ENCODE assay signal across 1 cellular context in genomic region chr3:141231101-141231922, GRCh38.
TF ChIP-seq lines count a peak whose summit lies in the region.

Gene PXYLP1, plus strand, starts transcription at chr3:141231825. Its CDS starts 28,351 bp downstream, at chr3:141260176.

TF ChIP-seq in K562, 482 proteins besides CTCF, POLR2A, EP300 and RAD21 (continued from another document and continues in another):
- peak; percentile 45 to 63; a peak in 2 of 4 replicates for TF ChIP-seq TEAD1 (CRISPR knock-in tag; IDR thresholded peaks at IDR 0.05)
- TF ChIP-seq ETV6 (IDR thresholded peaks at IDR 0.05; ENCODE audit: borderline replicate concordance in 1 of 2, low read depth in 2 of 2, low read length in 1 of 2) = no peak
- no peak for TF ChIP-seq ETV6 (CRISPR knock-in tag; IDR thresholded peaks at IDR 0.05; ENCODE audit: borderline replicate concordance)
- TF ChIP-seq ZFX (CRISPR knock-in tag; IDR thresholded peaks at IDR 0.05) = peak; percentile 98
- peak; percentile 65 for TF ChIP-seq TFAP4 (CRISPR knock-in tag; IDR thresholded peaks at IDR 0.05; ENCODE audit: borderline replicate concordance)
- TF ChIP-seq RBBP5 (IDR thresholded peaks at IDR 0.05; ENCODE audit: borderline replicate concordance, insufficient read depth, low read length, poor library complexity, severe bottlenecking) = peak; percentile 47
- TF ChIP-seq, protein P1, sequence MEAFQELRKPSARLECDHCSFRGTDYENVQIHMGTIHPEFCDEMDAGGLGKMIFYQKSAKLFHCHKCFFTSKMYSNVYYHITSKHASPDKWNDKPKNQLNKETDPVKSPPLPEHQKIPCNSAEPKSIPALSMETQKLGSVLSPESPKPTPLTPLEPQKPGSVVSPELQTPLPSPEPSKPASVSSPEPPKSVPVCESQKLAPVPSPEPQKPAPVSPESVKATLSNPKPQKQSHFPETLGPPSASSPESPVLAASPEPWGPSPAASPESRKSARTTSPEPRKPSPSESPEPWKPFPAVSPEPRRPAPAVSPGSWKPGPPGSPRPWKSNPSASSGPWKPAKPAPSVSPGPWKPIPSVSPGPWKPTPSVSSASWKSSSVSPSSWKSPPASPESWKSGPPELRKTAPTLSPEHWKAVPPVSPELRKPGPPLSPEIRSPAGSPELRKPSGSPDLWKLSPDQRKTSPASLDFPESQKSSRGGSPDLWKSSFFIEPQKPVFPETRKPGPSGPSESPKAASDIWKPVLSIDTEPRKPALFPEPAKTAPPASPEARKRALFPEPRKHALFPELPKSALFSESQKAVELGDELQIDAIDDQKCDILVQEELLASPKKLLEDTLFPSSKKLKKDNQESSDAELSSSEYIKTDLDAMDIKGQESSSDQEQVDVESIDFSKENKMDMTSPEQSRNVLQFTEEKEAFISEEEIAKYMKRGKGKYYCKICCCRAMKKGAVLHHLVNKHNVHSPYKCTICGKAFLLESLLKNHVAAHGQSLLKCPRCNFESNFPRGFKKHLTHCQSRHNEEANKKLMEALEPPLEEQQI (IDR thresholded peaks at IDR 0.05) = no peak
- no peak for TF ChIP-seq JUNB (CRISPR knock-in tag; conservative IDR thresholded peaks at IDR 0.05)
- TF ChIP-seq RNF2 (IDR thresholded peaks at IDR 0.05) = 0 out of 2 replicates have a peak, but pooled peaks have one; percentile 67
- TF ChIP-seq, protein P2, sequence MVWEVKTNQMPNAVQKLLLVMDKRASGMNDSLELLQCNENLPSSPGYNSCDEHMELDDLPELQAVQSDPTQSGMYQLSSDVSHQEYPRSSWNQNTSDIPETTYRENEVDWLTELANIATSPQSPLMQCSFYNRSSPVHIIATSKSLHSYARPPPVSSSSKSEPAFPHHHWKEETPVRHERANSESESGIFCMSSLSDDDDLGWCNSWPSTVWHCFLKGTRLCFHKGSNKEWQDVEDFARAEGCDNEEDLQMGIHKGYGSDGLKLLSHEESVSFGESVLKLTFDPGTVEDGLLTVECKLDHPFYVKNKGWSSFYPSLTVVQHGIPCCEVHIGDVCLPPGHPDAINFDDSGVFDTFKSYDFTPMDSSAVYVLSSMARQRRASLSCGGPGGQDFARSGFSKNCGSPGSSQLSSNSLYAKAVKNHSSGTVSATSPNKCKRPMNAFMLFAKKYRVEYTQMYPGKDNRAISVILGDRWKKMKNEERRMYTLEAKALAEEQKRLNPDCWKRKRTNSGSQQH (CRISPR knock-in tag; IDR thresholded peaks at IDR 0.05) = no peak
- no peak for TF ChIP-seq ZKSCAN8 (CRISPR knock-in tag; IDR thresholded peaks at IDR 0.05)
- peak; percentile 58; the same call in 1 of the 2 replicates for TF ChIP-seq ZNF197 (CRISPR knock-in tag; IDR thresholded peaks at IDR 0.05; ENCODE audit: low read depth)
- peak; percentile 57; the same call in 1 of the 2 replicates for TF ChIP-seq MTA3 (IDR thresholded peaks at IDR 0.05; ENCODE audit: borderline replicate concordance)
- TF ChIP-seq GATAD2B (IDR thresholded peaks at IDR 0.05; ENCODE audit: borderline replicate concordance) = peak; percentile 92
- TF ChIP-seq, protein P3, sequence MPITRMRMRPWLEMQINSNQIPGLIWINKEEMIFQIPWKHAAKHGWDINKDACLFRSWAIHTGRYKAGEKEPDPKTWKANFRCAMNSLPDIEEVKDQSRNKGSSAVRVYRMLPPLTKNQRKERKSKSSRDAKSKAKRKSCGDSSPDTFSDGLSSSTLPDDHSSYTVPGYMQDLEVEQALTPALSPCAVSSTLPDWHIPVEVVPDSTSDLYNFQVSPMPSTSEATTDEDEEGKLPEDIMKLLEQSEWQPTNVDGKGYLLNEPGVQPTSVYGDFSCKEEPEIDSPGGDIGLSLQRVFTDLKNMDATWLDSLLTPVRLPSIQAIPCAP (CRISPR knock-in tag; IDR thresholded peaks at IDR 0.05; ENCODE audit: borderline replicate concordance) = no peak
- TF ChIP-seq SIN3A (IDR thresholded peaks at IDR 0.05; ENCODE audit: borderline replicate concordance in 2 of 2, control insufficient read depth in 1 of 2, low read depth in 2 of 2, low read length in 2 of 2) = peak in 1 of 2 experiments; percentile 27; a peak in 1 of 4 replicates
- peak; percentile 58 for TF ChIP-seq SP1 (CRISPR knock-in tag; IDR thresholded peaks at IDR 0.05)
- no peak for TF ChIP-seq SMAD3 (CRISPR knock-in tag; conservative IDR thresholded peaks at IDR 0.05)
- no peak for TF ChIP-seq PHB2 (IDR thresholded peaks at IDR 0.05; ENCODE audit: low read depth)
- TF ChIP-seq, protein P4, sequence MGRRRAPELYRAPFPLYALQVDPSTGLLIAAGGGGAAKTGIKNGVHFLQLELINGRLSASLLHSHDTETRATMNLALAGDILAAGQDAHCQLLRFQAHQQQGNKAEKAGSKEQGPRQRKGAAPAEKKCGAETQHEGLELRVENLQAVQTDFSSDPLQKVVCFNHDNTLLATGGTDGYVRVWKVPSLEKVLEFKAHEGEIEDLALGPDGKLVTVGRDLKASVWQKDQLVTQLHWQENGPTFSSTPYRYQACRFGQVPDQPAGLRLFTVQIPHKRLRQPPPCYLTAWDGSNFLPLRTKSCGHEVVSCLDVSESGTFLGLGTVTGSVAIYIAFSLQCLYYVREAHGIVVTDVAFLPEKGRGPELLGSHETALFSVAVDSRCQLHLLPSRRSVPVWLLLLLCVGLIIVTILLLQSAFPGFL (CRISPR knock-in tag; IDR thresholded peaks at IDR 0.05) = 0 out of 2 replicates have a peak, but pooled peaks have one; percentile 69
- TF ChIP-seq ZNF395 (CRISPR knock-in tag; IDR thresholded peaks at IDR 0.05) = no peak
- peak; percentile 49 for TF ChIP-seq FIP1L1 (IDR thresholded peaks at IDR 0.05; ENCODE audit: low read depth, low read length, poor library complexity, severe bottlenecking)
- peak; percentile 25; the same call in 1 of the 2 replicates for TF ChIP-seq ATF7 (IDR thresholded peaks at IDR 0.05)
- TF ChIP-seq, protein P5, sequence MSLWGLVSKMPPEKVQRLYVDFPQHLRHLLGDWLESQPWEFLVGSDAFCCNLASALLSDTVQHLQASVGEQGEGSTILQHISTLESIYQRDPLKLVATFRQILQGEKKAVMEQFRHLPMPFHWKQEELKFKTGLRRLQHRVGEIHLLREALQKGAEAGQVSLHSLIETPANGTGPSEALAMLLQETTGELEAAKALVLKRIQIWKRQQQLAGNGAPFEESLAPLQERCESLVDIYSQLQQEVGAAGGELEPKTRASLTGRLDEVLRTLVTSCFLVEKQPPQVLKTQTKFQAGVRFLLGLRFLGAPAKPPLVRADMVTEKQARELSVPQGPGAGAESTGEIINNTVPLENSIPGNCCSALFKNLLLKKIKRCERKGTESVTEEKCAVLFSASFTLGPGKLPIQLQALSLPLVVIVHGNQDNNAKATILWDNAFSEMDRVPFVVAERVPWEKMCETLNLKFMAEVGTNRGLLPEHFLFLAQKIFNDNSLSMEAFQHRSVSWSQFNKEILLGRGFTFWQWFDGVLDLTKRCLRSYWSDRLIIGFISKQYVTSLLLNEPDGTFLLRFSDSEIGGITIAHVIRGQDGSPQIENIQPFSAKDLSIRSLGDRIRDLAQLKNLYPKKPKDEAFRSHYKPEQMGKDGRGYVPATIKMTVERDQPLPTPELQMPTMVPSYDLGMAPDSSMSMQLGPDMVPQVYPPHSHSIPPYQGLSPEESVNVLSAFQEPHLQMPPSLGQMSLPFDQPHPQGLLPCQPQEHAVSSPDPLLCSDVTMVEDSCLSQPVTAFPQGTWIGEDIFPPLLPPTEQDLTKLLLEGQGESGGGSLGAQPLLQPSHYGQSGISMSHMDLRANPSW (CRISPR knock-in tag; IDR thresholded peaks at IDR 0.05) = no peak
- no peak for TF ChIP-seq SMARCB1 (IDR thresholded peaks at IDR 0.05; ENCODE audit: insufficient read length, low read depth)
- TF ChIP-seq ZC3H4 (CRISPR knock-in tag; IDR thresholded peaks at IDR 0.05; ENCODE audit: borderline replicate concordance) = no peak
- peak; percentile 70 for TF ChIP-seq EGR1 (conservative IDR thresholded peaks at IDR 0.05)
- peak; percentile 71 for TF ChIP-seq GABPB1 (CRISPR knock-in tag; IDR thresholded peaks at IDR 0.05)
- peak; percentile 75 for TF ChIP-seq SUPT5H (IDR thresholded peaks at IDR 0.05)
- TF ChIP-seq ZSCAN32 (CRISPR knock-in tag; IDR thresholded peaks at IDR 0.05) = no peak
- TF ChIP-seq, protein P6, sequence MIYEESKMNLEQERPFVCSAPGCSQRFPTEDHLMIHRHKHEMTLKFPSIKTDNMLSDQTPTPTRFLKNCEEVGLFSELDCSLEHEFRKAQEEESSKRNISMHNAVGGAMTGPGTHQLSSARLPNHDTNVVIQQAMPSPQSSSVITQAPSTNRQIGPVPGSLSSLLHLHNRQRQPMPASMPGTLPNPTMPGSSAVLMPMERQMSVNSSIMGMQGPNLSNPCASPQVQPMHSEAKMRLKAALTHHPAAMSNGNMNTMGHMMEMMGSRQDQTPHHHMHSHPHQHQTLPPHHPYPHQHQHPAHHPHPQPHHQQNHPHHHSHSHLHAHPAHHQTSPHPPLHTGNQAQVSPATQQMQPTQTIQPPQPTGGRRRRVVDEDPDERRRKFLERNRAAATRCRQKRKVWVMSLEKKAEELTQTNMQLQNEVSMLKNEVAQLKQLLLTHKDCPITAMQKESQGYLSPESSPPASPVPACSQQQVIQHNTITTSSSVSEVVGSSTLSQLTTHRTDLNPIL (CRISPR knock-in tag; IDR thresholded peaks at IDR 0.05) = no peak
- TF ChIP-seq MITF (IDR thresholded peaks at IDR 0.05) = no peak
- TF ChIP-seq CREB3L1 (IDR thresholded peaks at IDR 0.05; ENCODE audit: borderline replicate concordance, low read depth) = peak; percentile 80; the same call in 1 of the 2 replicates
- peak in 2 of 3 experiments; percentile 44 to 70 for TF ChIP-seq YY1 (IDR thresholded peaks at IDR 0.05; ENCODE audit: borderline replicate concordance in 1 of 3, control insufficient read depth in 1 of 3, extremely low read depth in 1 of 3, insufficient read depth in 3 of 3, insufficient read length in 1 of 3, insufficient replicate concordance in 2 of 3, low read depth in 1 of 3, low read length in 2 of 3)
- TF ChIP-seq NFE2L1 (tag; IDR thresholded peaks at IDR 0.05; ENCODE audit: borderline replicate concordance, low read depth) = no peak
- peak; percentile 53; the same call in 1 of the 2 replicates for TF ChIP-seq EP400 (IDR thresholded peaks at IDR 0.05)
- TF ChIP-seq ILK (tag; IDR thresholded peaks at IDR 0.05; ENCODE audit: borderline replicate concordance, low read depth) = no peak
- TF ChIP-seq DACH1 (IDR thresholded peaks at IDR 0.05; ENCODE audit: partially characterized antibody) = no peak
- TF ChIP-seq HMGN3 (IDR thresholded peaks at IDR 0.05; ENCODE audit: borderline replicate concordance, extremely low read depth, insufficient read length, low read depth, low read length) = peak; percentile 36
- TF ChIP-seq MIER1 (IDR thresholded peaks at IDR 0.05; ENCODE audit: low read depth) = no peak
- 0 out of 2 replicates have a peak, but pooled peaks have one; percentile 6 for TF ChIP-seq CBX5 (IDR thresholded peaks at IDR 0.05; ENCODE audit: borderline replicate concordance, low read depth)
